In the genomic region with DNA sequence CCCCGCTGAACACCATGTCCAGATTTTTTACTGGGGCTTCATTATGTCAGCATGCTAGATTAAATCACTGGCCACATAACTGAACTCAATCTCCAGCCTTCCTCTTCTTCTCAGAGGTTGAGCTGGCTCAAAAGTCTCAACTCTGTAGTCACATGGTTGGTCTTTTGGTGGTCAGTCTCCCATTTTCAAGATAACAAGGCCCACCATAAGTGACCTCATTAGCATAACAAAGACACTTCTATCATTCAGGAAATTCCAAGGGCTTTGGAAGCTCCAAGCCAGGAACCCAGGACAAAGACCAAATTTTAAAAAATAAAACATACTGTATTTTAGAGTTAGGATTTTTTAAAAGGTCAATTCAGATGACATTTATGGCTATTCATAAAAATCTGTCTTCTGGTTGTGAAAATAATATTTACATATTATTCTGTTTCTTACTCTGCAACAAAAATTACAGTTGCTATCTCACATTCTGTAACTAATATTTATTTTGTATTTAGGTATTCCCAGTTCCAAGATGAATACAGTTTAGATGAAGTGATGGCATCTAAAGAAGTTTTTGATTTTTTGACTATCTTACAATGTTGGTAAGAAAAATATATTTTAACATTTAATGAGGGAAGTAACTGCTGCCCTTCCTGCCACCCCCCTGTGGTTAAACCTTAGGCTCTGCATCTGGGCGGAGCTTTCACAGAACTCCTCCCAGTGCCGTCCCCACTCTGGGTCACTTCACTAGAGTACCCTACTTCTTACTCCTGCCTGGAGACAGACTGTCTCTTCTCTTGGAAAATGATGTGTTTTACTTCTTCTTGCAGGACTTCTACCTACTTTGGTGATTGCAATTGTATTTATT, we compare ENCODE assay signal across 29 cellular contexts. TPM values are rescaled to one million over a fixed set of nuclear protein-coding genes. Genes with fewer than 3 reads are reported as not detected.
DNase-seq lines count a peak whose midpoint lies in the region; FAIRE-seq and TF ChIP-seq lines count a peak whose summit lies in the region.
"Had no signal": no experiment of that assay in that cellular context is flagged by ENCODE, and none has a peak within 500 bp of the region (broad histone marks: within the 10 kb centered on the region; RNA-seq: fewer than 3 reads in every experiment).

No MANE protein-coding gene starts in this region.

- CTCF ChIA-PET in OCI-LY7 (lab: Charles Lee; ENCODE audit: unreplicated experiment) = no interaction called here

- WGBS in mesendoderm (ENCODE audit: extremely low coverage, insufficient coverage, low lambda C conversion rate) = no CpG with 5 or more reads among the region's 3 CpGs
- WGBS in lower leg skin, 2 donors = 93 to 96% methylated on average over 3 of the region's 3 CpGs

- no peak overlapping the region for H2BK5ac ChIP-seq in mesendoderm (ENCODE audit: low read length)

- no peak overlapping the region for H2BK120ac ChIP-seq in mesendoderm (ENCODE audit: low read depth, low read length)

- H3K4me2 ChIP-seq in mesendoderm (ENCODE audit: low read length) (no peak overlapping the region), OCI-LY7 (ENCODE audit: low read length) (no peak overlapping the region)
- H3K4me2 ChIP-seq: smooth muscle cell had no signal

- H3K9ac ChIP-seq in mesendoderm (ENCODE audit: low read length) = no peak overlapping the region

- no peak overlapping the region for H3K4ac ChIP-seq in mesendoderm (ENCODE audit: low read depth, low read length)

- no peak overlapping the region for H4K8ac ChIP-seq in mesendoderm (ENCODE audit: low read depth, low read length)

- H3K9me2 ChIP-seq in OCI-LY7 (ENCODE audit: insufficient read depth, low read length) = no peaks in the 10 kb centered on the region

- H2AFZ ChIP-seq in OCI-LY7 (ENCODE audit: low read length) = no peak overlapping the region

- H3K4me3 Mint-ChIP-seq in T-helper 1 cell treated with Interleukin-12 subunit alpha and Interleukin-12 subunit beta and Interleukin-4 antibody, amounts not matched to agents 30 μg/mL and 1 μg/mL, for 36 hours = no peak overlapping the region
- H3K4me3 Mint-ChIP-seq: CD8-positive, alpha-beta T cell; naive thymus-derived CD4-positive, alpha-beta T cell; stimulated activated memory B cell treated with anti-CD40 and anti-IgM and Interleukin-4, amounts not matched to agents 10 μg/mL and 1 μg/mL and 100 μg/mL, for 72 hours had no signal

- H3K4me3 ChIP-seq in bronchial epithelial cell (ENCODE audit: low read depth, low read length) (no peak overlapping the region), mesendoderm (ENCODE audit: low read length) (no peak overlapping the region), lower leg skin (ENCODE audit: low read depth, poor library complexity, severe bottlenecking) (no peak overlapping the region), OCI-LY7 (ENCODE audit: low read depth, low read length, poor library complexity, severe bottlenecking) (no peak overlapping the region)
- H3K4me3 ChIP-seq: smooth muscle cell, upper lobe of right lung had no signal

- H3K27me3 ChIP-seq in bronchial epithelial cell (ENCODE audit: control insufficient read depth, insufficient read depth, low read length) = no peaks in the 10 kb centered on the region
- no peaks in the 10 kb centered on the region for H3K27me3 ChIP-seq in mesendoderm (ENCODE audit: insufficient read depth, low read length, poor library complexity)
- H3K27me3 ChIP-seq: upper lobe of right lung had no signal

- POLR2A ChIA-PET in OCI-LY7 (lab: Charles Lee) = no interaction called here

- no peak for TF ChIP-seq POLR2A in lower leg skin (IDR thresholded peaks at IDR 0.05)

- intact Hi-C loops in lower leg skin (cut with DNase I; ENCODE audit: low total_unique reads) = no loop called here
- intact Hi-C loops in OCI-LY7 (cut with micrococcal nuclease; ENCODE audit: unreplicated experiment) = no loop called here

- no peak overlapping the region for H3K23ac ChIP-seq in mesendoderm (ENCODE audit: low read length)

- no peak overlapping the region for H2BK15ac ChIP-seq in mesendoderm (replicated peaks; ENCODE audit: low read depth)

- H3K9me3 Mint-ChIP-seq in T-helper 1 cell treated with Interleukin-12 subunit alpha and Interleukin-12 subunit beta and Interleukin-4 antibody, amounts not matched to agents 30 μg/mL and 1 μg/mL, for 36 hours = no peaks in the 10 kb centered on the region
- H3K9me3 Mint-ChIP-seq: CD8-positive, alpha-beta T cell; naive thymus-derived CD4-positive, alpha-beta T cell; stimulated activated memory B cell treated with anti-CD40 and anti-IgM and Interleukin-4, amounts not matched to agents 10 μg/mL and 1 μg/mL and 100 μg/mL, for 72 hours had no signal

- H3K79me2 ChIP-seq in mesendoderm (ENCODE audit: control insufficient read depth, insufficient read depth, low read length) = no peaks in the 10 kb centered on the region
- no peaks in the 10 kb centered on the region for H3K79me2 ChIP-seq in OCI-LY7 (ENCODE audit: insufficient read depth, low read depth, low read length)

- no peak overlapping the region for H2AK5ac ChIP-seq in mesendoderm (ENCODE audit: low read length)

- H3K27ac ChIP-seq in mesendoderm (ENCODE audit: low read depth, low read length) = no peak overlapping the region
- no peak overlapping the region for H3K27ac ChIP-seq in OCI-LY7 (ENCODE audit: low read depth, low read length, poor library complexity, severe bottlenecking)
- H3K27ac ChIP-seq: upper lobe of right lung had no signal

- no peaks in the 10 kb centered on the region for H3K79me1 ChIP-seq in mesendoderm (ENCODE audit: low read length)

- H3K9me3 ChIP-seq in OCI-LY7 (ENCODE audit: low read length) = no peaks in the 10 kb centered on the region
- H3K9me3 ChIP-seq: upper lobe of right lung had no signal

- peaks cover 2% of the 10 kb centered on the region for H3K4me1 Mint-ChIP-seq in T-helper 1 cell treated with Interleukin-12 subunit alpha and Interleukin-12 subunit beta and Interleukin-4 antibody, amounts not matched to agents 30 μg/mL and 1 μg/mL, for 36 hours (ENCODE audit: low read depth)
- H3K4me1 Mint-ChIP-seq: stimulated activated memory B cell treated with anti-CD40 and anti-IgM and Interleukin-4, amounts not matched to agents 10 μg/mL and 1 μg/mL and 100 μg/mL, for 72 hours had no signal

- no peak overlapping the region for H4K5ac ChIP-seq in mesendoderm (ENCODE audit: low read length)

- H4K20me1 ChIP-seq in OCI-LY7 (ENCODE audit: insufficient read depth, low read length) = no peaks in the 10 kb centered on the region

- H3K4me1 ChIP-seq in mesendoderm (ENCODE audit: control insufficient read depth, low read depth, low read length) (peaks cover 3% of the 10 kb centered on the region), OCI-LY7 (ENCODE audit: insufficient read depth, low read length, poor library complexity, severe bottlenecking) (no peaks in the 10 kb centered on the region)
- H3K4me1 ChIP-seq: upper lobe of right lung had no signal

- no peak for DNase-seq in T-helper 1 cell
- peak; percentile 4 for DNase-seq in MV-4-11 (lab: John Stamatoyannopoulos, UW)
- DNase-seq in bronchial epithelial cell (ENCODE audit: low read depth) = no peak
- DNase-seq in mesendoderm = peak; percentile 72
- DNase-seq in RKO (ENCODE audit: low spot score) = no peak
- no peak for DNase-seq in lower leg skin (ENCODE audit: low spot score in 2 of 2)
- DNase-seq in OCI-LY7 (ENCODE audit: low spot score) = no peak
- DNase-seq: activated CD4-positive, alpha-beta T cell treated with anti-CD3 and anti-CD28 coated beads for 4 hours; activated naive CD4-positive, alpha-beta T cell treated with anti-CD3 and anti-CD28 coated beads, Interleukin-2, amount 50 U/mL, for 16 hours; activated T-cell treated with anti-CD3 and anti-CD28 coated beads, Interleukin-2, amount 50 U/mL, for 48 hours; AML-193; anterior cingulate cortex; caudate nucleus; CD8-positive, alpha-beta T cell; dermis blood vessel endothelial cell; DMS153; left cardiac atrium; naive thymus-derived CD4-positive, alpha-beta T cell; NCI-H1105 treated with DMSO at 0.1 percent for 48 hours; NCI-H2081; retina; SIG-M5; upper lobe of right lung had no signal

- H3K18ac ChIP-seq in mesendoderm (ENCODE audit: low read length) = no peak overlapping the region

- TF ChIP-seq CTCF in bronchial epithelial cell (IDR thresholded peaks at IDR 0.05; ENCODE audit: insufficient read depth, low read length, severe bottlenecking) (no peak), lower leg skin (IDR thresholded peaks at IDR 0.05) (no peak), OCI-LY7 (conservative IDR thresholded peaks at IDR 0.05; ENCODE audit: low read length) (no peak)

- peak; percentile 91 for FAIRE-seq in bronchial epithelial cell (lab: Jason Lieb, UNC)
- FAIRE-seq: HTR-8/SVneo had no signal

- H3K36me3 Mint-ChIP-seq in T-helper 1 cell treated with Interleukin-12 subunit alpha and Interleukin-12 subunit beta and Interleukin-4 antibody, amounts not matched to agents 30 μg/mL and 1 μg/mL, for 36 hours (ENCODE audit: low read depth) = peaks cover 13% of the 10 kb centered on the region

- H3K36me3 ChIP-seq in bronchial epithelial cell (ENCODE audit: control insufficient read depth, insufficient read depth, low read length) = no peaks in the 10 kb centered on the region
- H3K36me3 ChIP-seq in mesendoderm (ENCODE audit: control insufficient read depth, insufficient read depth, low read length) = no peaks in the 10 kb centered on the region
- H3K36me3 ChIP-seq in OCI-LY7 (ENCODE audit: insufficient read depth, low read length) = no peaks in the 10 kb centered on the region

- H3K56ac ChIP-seq in mesendoderm (ENCODE audit: low read length) = no peak overlapping the region

- BruUV-seq in OCI-LY7 (replicated peaks; lab: Mats Ljungman, UMichigan) = no TSS peak

- no peaks in the 10 kb centered on the region for H3K27me3 Mint-ChIP-seq in T-helper 1 cell treated with Interleukin-12 subunit alpha and Interleukin-12 subunit beta and Interleukin-4 antibody, amounts not matched to agents 30 μg/mL and 1 μg/mL, for 36 hours (ENCODE audit: low read depth)
- H3K27me3 Mint-ChIP-seq: naive thymus-derived CD4-positive, alpha-beta T cell; stimulated activated memory B cell treated with anti-CD40 and anti-IgM and Interleukin-4, amounts not matched to agents 10 μg/mL and 1 μg/mL and 100 μg/mL, for 72 hours had no signal

- H3K27ac Mint-ChIP-seq in T-helper 1 cell treated with Interleukin-12 subunit alpha and Interleukin-12 subunit beta and Interleukin-4 antibody, amounts not matched to agents 30 μg/mL and 1 μg/mL, for 36 hours = peak overlapping the region; percentile 52
- H3K27ac Mint-ChIP-seq: CD8-positive, alpha-beta T cell; naive thymus-derived CD4-positive, alpha-beta T cell; stimulated activated memory B cell treated with anti-CD40 and anti-IgM and Interleukin-4, amounts not matched to agents 10 μg/mL and 1 μg/mL and 100 μg/mL, for 72 hours had no signal

RNA-seq across cellular contexts. Expression of a gene that starts 49.3 kb away (rescaled TPM):
- total RNA-seq in bronchial epithelial cell (65.8 and 82.7 TPM in 2 replicates), lower leg skin (100 to 1,000 TPM in 2 of 4 donors, 10 to 100 TPM in 2; 79.4 to 124 (median 106) TPM), OCI-LY7 (2022) (75.5 and 77.1 TPM in 2 replicates)
- polyA plus RNA-seq in mesendoderm (2013, experiment 1 of 2) = 28.4 TPM
- 35.8 TPM for polyA plus RNA-seq in mesendoderm (2013, experiment 2 of 2)
- 63.9 and 65.6 TPM in 2 replicates for total RNA-seq in OCI-LY7 (2014; rRNA removed; shearing (Covaris generic))

RNA-seq across cellular contexts. Expression of a gene that starts 54.9 kb away (rescaled TPM):
- total RNA-seq in bronchial epithelial cell (29.2 and 49.3 TPM in 2 replicates), lower leg skin (100 to 1,000 TPM in 1 of 4 donors, 10 to 100 TPM in 3; 68.1 to 129 (median 79.0) TPM), OCI-LY7 (2022) (not detected in 2 replicates)
- polyA plus RNA-seq in mesendoderm (2013, experiment 1 of 2) = 3.5 TPM
- polyA plus RNA-seq in mesendoderm (2013, experiment 2 of 2) = 3.4 TPM
- not detected in 2 replicates for total RNA-seq in OCI-LY7 (2014; rRNA removed; shearing (Covaris generic))
- total RNA-seq: A172, G401 had no signal

Comparison
In these comparisons a context has a peak if more than half of its experiments do, and no peak if none do; other contexts are left out.
1. DNase-seq: peak in MV-4-11 (single experiment) and mesendoderm (single experiment); none in T-helper 1 cell (0 of 5), bronchial epithelial cell (single experiment), RKO (single experiment), lower leg skin (0 of 2) and OCI-LY7 (single experiment).
2. RNA of a gene that starts 54.9 kb away (total RNA-seq): 68.1 to 129 TPM in lower leg skin and 29.2 to 49.3 TPM in bronchial epithelial cell; not detected in OCI-LY7; every median in the first group is over 10 times any median in the second.